ENCODE assay signal across 25 cellular contexts in the genomic region with DNA sequence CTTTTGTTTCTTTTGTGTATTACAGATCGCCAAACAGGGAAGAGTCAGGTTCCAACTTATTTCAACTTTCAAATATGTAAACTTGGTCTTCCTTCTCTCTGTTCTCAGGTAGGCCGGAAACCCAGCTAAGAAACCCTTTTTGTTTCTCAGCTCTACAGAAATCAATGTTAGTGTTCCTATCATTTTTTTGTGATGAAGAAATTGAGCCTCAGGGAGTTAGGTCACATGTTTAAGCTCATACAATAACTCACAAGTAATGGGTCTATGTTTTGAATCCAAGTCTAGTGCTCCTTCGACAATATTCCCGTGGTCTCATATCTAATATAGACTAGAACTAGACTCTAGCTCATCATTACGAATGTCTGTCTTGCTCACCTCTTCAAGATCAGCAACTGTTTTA. TPM values are rescaled to one million over a fixed set of nuclear protein-coding genes. Genes with fewer than 3 reads are reported as not detected.
"Had no signal": no experiment of that assay in that cellular context is flagged by ENCODE, and none has a peak within 500 bp of the region (broad histone marks: within the 10 kb centered on the region; RNA-seq: fewer than 3 reads in every experiment).

No MANE protein-coding gene starts in this region.

- H3K4me2 ChIP-seq: hepatocyte had no signal

- H3K4me3 ChIP-seq: esophagus muscularis mucosa, gastroesophageal sphincter, heart left ventricle, hepatocyte, ovary, psoas muscle, sigmoid colon, stomach, thyroid gland had no signal

- H3K27me3 ChIP-seq: esophagus muscularis mucosa, foreskin keratinocyte, gastroesophageal sphincter, heart left ventricle, hepatocyte, ovary, sigmoid colon, stomach, thyroid gland had no signal

- H3K4me1 ChIP-seq: psoas muscle, sigmoid colon, stomach, thyroid gland had no signal

- H2AFZ ChIP-seq: hepatocyte had no signal

- H3K36me3 ChIP-seq: esophagus muscularis mucosa, gastroesophageal sphincter, ovary, sigmoid colon, stomach, thyroid gland had no signal

- H3K4me1 Mint-ChIP-seq: naive thymus-derived CD4-positive, alpha-beta T cell; stimulated activated effector memory CD8-positive, alpha-beta T cell treated with anti-CD3 and anti-CD28 coated beads, Interleukin-12 subunit alpha, Interleukin-12 subunit beta, amount 100 ng/mL, for 72 hours had no signal

- H3K4me3 Mint-ChIP-seq: dendritic cell treated with granulocyte-macrophage colony-stimulating factor and Interleukin-4, amounts not matched to agents 40 ng/mL and 50 ng/mL, for 4 days; naive thymus-derived CD4-positive, alpha-beta T cell; nephron progenitor cell; stimulated activated effector memory CD8-positive, alpha-beta T cell treated with anti-CD3 and anti-CD28 coated beads, Interleukin-12 subunit alpha, Interleukin-12 subunit beta, amount 100 ng/mL, for 72 hours had no signal

- ATAC-seq: foreskin keratinocyte; gastroesophageal sphincter; heart left ventricle; naive thymus-derived CD4-positive, alpha-beta T cell; psoas muscle; right cardiac atrium; stimulated activated effector memory CD8-positive, alpha-beta T cell treated with anti-CD3 and anti-CD28 coated beads, Interleukin-12 subunit alpha, Interleukin-12 subunit beta, amount 100 ng/mL, for 72 hours had no signal

- H3K27ac ChIP-seq: esophagus muscularis mucosa, foreskin keratinocyte, heart left ventricle, hepatocyte, ovary, psoas muscle, sigmoid colon, stomach, thyroid gland had no signal

- H3K9me3 ChIP-seq: esophagus muscularis mucosa, gastroesophageal sphincter, heart left ventricle, ovary, psoas muscle, sigmoid colon, stomach, thyroid gland had no signal

- H3K9me3 Mint-ChIP-seq: dendritic cell treated with granulocyte-macrophage colony-stimulating factor and Interleukin-4, amounts not matched to agents 40 ng/mL and 50 ng/mL, for 4 days; naive thymus-derived CD4-positive, alpha-beta T cell; nephron progenitor cell; stimulated activated effector memory CD8-positive, alpha-beta T cell treated with anti-CD3 and anti-CD28 coated beads, Interleukin-12 subunit alpha, Interleukin-12 subunit beta, amount 100 ng/mL, for 72 hours had no signal

- H3K36me3 Mint-ChIP-seq: naive thymus-derived CD4-positive, alpha-beta T cell; stimulated activated effector memory CD8-positive, alpha-beta T cell treated with anti-CD3 and anti-CD28 coated beads, Interleukin-12 subunit alpha, Interleukin-12 subunit beta, amount 100 ng/mL, for 72 hours had no signal

- H3K27ac Mint-ChIP-seq: dendritic cell treated with granulocyte-macrophage colony-stimulating factor and Interleukin-4, amounts not matched to agents 40 ng/mL and 50 ng/mL, for 4 days; naive thymus-derived CD4-positive, alpha-beta T cell; stimulated activated effector memory CD8-positive, alpha-beta T cell treated with anti-CD3 and anti-CD28 coated beads, Interleukin-12 subunit alpha, Interleukin-12 subunit beta, amount 100 ng/mL, for 72 hours had no signal

- DNase-seq: effector memory CD4-positive, alpha-beta T cell; heart left ventricle; kidney glomerular epithelial cell; mesenchymal stem cell; midbrain; naive thymus-derived CD4-positive, alpha-beta T cell; nephron progenitor cell; nucleus accumbens; ovary; posterior cingulate gyrus; psoas muscle; right cardiac atrium; sigmoid colon; stimulated activated CD4-positive, alpha-beta T cell treated with anti-CD3 and anti-CD28 coated beads, Interleukin-2, amount 100 ng/mL, for 24 hours; stimulated activated CD4-positive, alpha-beta T cell treated with anti-CD3 and anti-CD28 coated beads, Interleukin-4, amount 100 ng/mL, for 24 hours; stimulated activated naive CD4-positive, alpha-beta T cell treated with Interleukin-2 at 50 U/mL for 16 hours; stomach; thyroid gland had no signal

RNA-seq across cellular contexts. Expression of a gene that starts 22.3 kb away (rescaled TPM):
- total RNA-seq: naive thymus-derived CD4-positive, alpha-beta T cell had no signal
- polyA plus RNA-seq: endothelial cell of umbilical vein; naive thymus-derived CD4-positive, alpha-beta T cell had no signal
